Comparison of ENCODE assay signal across 8 cellular contexts in the genomic region with DNA sequence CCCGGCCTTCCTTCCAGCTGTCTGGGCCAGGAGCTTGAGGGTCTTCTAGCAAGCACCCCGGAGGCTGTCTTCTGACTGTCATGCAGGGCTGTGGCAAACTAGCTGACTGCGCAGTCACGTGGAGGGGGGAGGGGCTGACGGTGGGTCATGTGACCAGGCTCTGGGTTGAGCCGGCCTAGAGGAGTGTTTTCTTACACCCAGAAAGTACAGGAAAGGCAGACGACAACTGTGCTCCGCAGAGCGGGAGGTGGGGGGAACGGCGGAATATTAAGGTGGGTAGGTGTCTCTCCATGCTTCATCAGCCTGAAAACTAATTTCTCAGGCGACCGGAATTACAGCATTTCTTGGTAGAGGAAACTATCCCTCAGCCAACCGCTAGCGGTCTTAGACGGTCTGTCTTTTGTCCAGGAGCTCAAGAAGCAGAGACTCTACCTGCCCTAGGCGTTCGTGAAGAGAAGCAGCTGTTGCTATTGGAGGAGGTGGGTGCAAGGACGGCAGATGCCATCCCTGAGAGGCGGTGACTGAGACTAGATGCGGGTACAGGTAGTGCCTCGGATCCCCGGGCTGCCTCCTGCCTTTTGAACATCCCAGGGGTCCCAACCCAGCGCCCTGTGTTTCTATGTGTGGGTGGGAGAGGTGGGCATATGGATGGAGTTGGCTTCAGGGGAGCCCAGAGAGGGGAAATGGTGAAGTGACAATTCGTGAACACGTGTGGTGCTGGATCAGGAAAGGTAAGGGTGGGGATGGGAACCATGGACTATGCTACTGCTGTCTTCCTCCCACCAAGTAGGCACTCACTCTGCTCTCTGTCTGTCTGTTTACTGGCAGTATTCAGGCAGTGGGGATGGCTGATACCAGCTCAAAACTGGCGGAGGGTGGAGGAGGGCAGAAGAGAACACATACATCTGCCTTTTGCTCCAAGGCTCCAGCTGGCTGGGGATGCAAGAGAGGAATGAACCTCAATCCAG. TPM values are rescaled to one million over a fixed set of nuclear protein-coding genes. Genes with fewer than 3 reads are reported as not detected.
DNase-seq lines count a peak whose midpoint lies in the region; ATAC-seq, FAIRE-seq and TF ChIP-seq lines count a peak whose summit lies in the region.

No MANE protein-coding gene starts in this region.

- peak; percentile 30 to 85 (median 66) for DNase-seq in C1 segment of cervical spinal cord (lab: John Stamatoyannopoulos, UW)
- peak; percentile 54 for DNase-seq in HPDE6-E6E7 (ENCODE audit: extremely low spot score)
- DNase-seq in RWPE1 (ENCODE audit: low spot score) = peak; percentile 62
- peak; percentile 76 to 79 for DNase-seq in cardiac muscle cell (ENCODE audit: low read depth in 1 of 2, low spot score in 1 of 2)
- DNase-seq in pancreas = peak; percentile 79 to 89 (median 86)

- POLR2A ChIA-PET in RWPE1 (lab: Yijun Ruan, JAX; ENCODE audit: low non-redundant PET) = interaction anchor here (0.6 kb wide), 1 partner anchor 12 kb away, joined by 3 read pairs; no protein-coding TSS in a partner anchor

- peak overlapping the region; percentile 38 for H3K4me3 ChIP-seq in cardiac muscle cell
- peak overlapping the region; percentile 12 to 47 (median 27) for H3K4me3 ChIP-seq in pancreas
- H3K4me3 ChIP-seq in thymus (ENCODE audit: low read length) = peak overlapping the region; percentile 56

- H3K4me3 Mint-ChIP-seq in activated naive CD4-positive, alpha-beta T cell treated with anti-CD3 and anti-CD28 coated beads, Interleukin-2, amount 50 U/mL, for 24 hours = peak overlapping the region; percentile 96

- H3K27me3 Mint-ChIP-seq in activated naive CD4-positive, alpha-beta T cell treated with anti-CD3 and anti-CD28 coated beads, Interleukin-2, amount 50 U/mL, for 24 hours = no peaks in the 10 kb centered on the region

- no peak for FAIRE-seq in pancreas (lab: Jason Lieb, UNC)

- H3K9me3 Mint-ChIP-seq in activated naive CD4-positive, alpha-beta T cell treated with anti-CD3 and anti-CD28 coated beads, Interleukin-2, amount 50 U/mL, for 24 hours = no peaks in the 10 kb centered on the region

- H3K4me1 ChIP-seq in cardiac muscle cell (ENCODE audit: low read depth) = no peaks in the 10 kb centered on the region
- H3K4me1 ChIP-seq in pancreas = no peaks in the 10 kb centered on the region
- peaks cover 4% of the 10 kb centered on the region for H3K4me1 ChIP-seq in thymus (ENCODE audit: control insufficient read depth, insufficient read depth, low read length)

- no peaks in the 10 kb centered on the region for H3K36me3 ChIP-seq in cardiac muscle cell
- no peaks in the 10 kb centered on the region for H3K36me3 ChIP-seq in pancreas
- no peaks in the 10 kb centered on the region for H3K36me3 ChIP-seq in thymus (ENCODE audit: control insufficient read depth, insufficient read depth)

- H3K27ac ChIP-seq in RWPE1 (no peak overlapping the region), cardiac muscle cell (peak overlapping the region; percentile 75), pancreas (peak overlapping the region in 3 of 4 donors; percentile 6 to 63 (median 63)), thymus (ENCODE audit: low read depth) (peak overlapping the region; percentile 64)

- ATAC-seq in GM19463 (IDR thresholded peaks at IDR 0.05; ENCODE audit: unreplicated experiment) (peak; percentile 97), pancreas (peak; percentile 97 to 99 (median 98))

- TF ChIP-seq CTCF in RWPE1 (conservative IDR thresholded peaks at IDR 0.05; ENCODE audit: low read depth) (no peak), cardiac muscle cell (IDR thresholded peaks at IDR 0.05; ENCODE audit: low read depth, low read length) (peak; percentile 14), pancreas (IDR thresholded peaks at IDR 0.05) (peak in 1 of 4 donors; percentile 13)

- CTCF ChIA-PET in RWPE1 (lab: Yijun Ruan, JAX) = interaction anchor here (1.0 kb wide), 1 partner anchor 8 kb away, joined by 3 read pairs; no protein-coding TSS in a partner anchor

- peak overlapping the region; percentile 94 for H3K27ac Mint-ChIP-seq in activated naive CD4-positive, alpha-beta T cell treated with anti-CD3 and anti-CD28 coated beads, Interleukin-2, amount 50 U/mL, for 24 hours

- H3K4me1 Mint-ChIP-seq in activated naive CD4-positive, alpha-beta T cell treated with anti-CD3 and anti-CD28 coated beads, Interleukin-2, amount 50 U/mL, for 24 hours = peaks cover 36% of the 10 kb centered on the region

- H3K27me3 ChIP-seq in cardiac muscle cell (no peaks in the 10 kb centered on the region), pancreas (no peaks in the 10 kb centered on the region), thymus (ENCODE audit: control insufficient read depth, insufficient read depth) (no peaks in the 10 kb centered on the region)

- 4 to 27% methylated on average over 26 to 27 of the region's 27 CpGs for WGBS in pancreas, 2 donors
- 14% methylated on average over 27 of the region's 27 CpGs for WGBS in thymus

- H3K9me3 ChIP-seq in cardiac muscle cell (ENCODE audit: low read depth) = no peaks in the 10 kb centered on the region
- no peaks in the 10 kb centered on the region for H3K9me3 ChIP-seq in pancreas
- H3K9me3 ChIP-seq in thymus (ENCODE audit: control insufficient read depth) = no peaks in the 10 kb centered on the region

- peaks cover 20% of the 10 kb centered on the region for H3K36me3 Mint-ChIP-seq in activated naive CD4-positive, alpha-beta T cell treated with anti-CD3 and anti-CD28 coated beads, Interleukin-2, amount 50 U/mL, for 24 hours

- intact Hi-C loops in pancreas (cut with DNase I) = no loop called here

RNA-seq across cellular contexts. Expression of gene GPRASP1, which starts 8.8 kb away (rescaled TPM):
- 3.2 and 8.7 TPM in 2 replicates for total RNA-seq in cardiac muscle cell
- 4.2 and 9.3 TPM in 2 replicates for polyA plus RNA-seq in cardiac muscle cell
- 1 to 10 TPM; 1.4 to 4.0 (median 3.1) TPM for total RNA-seq in pancreas
- 10 to 100 TPM in 1 of 2 donors, 1 to 10 TPM in 1; 6.6 to 15.8 TPM for polyA plus RNA-seq in pancreas
- polyA plus RNA-seq in thymus = 21.7 TPM

RNA-seq across cellular contexts. Expression of gene GPRASP2, which starts 52.2 kb away (rescaled TPM):
- total RNA-seq in cardiac muscle cell (36.7 and 42.7 TPM in 2 replicates), pancreas (1 to 10 TPM; 4.9 to 8.3 (median 6.8) TPM)
- polyA plus RNA-seq in cardiac muscle cell (23.8 and 34.1 TPM in 2 replicates), pancreas (10 to 100 TPM in 1 of 2 donors, 1 to 10 TPM in 1; 4.2 to 13.3 TPM), thymus (7.3 TPM)
